In the genomic region with DNA sequence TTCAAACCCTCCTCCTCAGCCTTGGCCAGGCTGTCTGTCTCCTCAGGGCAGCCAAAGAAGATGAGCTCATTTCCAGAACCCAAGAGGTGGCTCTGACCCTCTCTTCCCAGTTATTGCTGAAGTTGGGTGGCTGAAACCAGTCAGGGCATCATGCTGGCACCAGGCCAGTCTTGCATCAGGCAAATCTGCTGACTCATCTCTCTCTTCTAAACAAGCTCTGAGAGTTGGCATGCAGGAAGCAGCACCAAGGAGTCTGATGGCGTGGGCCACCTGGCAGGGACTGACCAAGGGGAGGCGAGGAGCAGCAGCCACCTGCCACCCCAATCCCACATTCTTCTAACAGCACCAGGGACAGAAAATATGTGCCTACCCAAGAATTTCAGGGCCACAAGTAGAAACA, we compare ENCODE assay signal across 10 cellular contexts.
DNase-seq lines count a peak whose midpoint lies in the region; ATAC-seq and TF ChIP-seq lines count a peak whose summit lies in the region.
"Had no signal": no experiment of that assay in that cellular context is flagged by ENCODE, and none has a peak within 500 bp of the region (broad histone marks: within the 10 kb centered on the region; RNA-seq: fewer than 3 reads in every experiment).

No MANE protein-coding gene starts in this region.

- H2AFZ ChIP-seq in OCI-LY7 (ENCODE audit: low read length), result peak overlapping the region; percentile 8; the same call in 1 of the 2 replicates

- H3K27me3 ChIP-seq in right atrium auricular region (no peaks in the 10 kb centered on the region), upper lobe of right lung (no peaks in the 10 kb centered on the region)

- no peaks in the 10 kb centered on the region for H4K20me1 ChIP-seq in OCI-LY7 (ENCODE audit: insufficient read depth, low read length)

- no peaks in the 10 kb centered on the region for H3K4me1 ChIP-seq in right atrium auricular region
- H3K4me1 ChIP-seq in OCI-LY7 (ENCODE audit: insufficient read depth, low read length, poor library complexity, severe bottlenecking), result peaks cover 10% of the 10 kb centered on the region
- no peaks in the 10 kb centered on the region for H3K4me1 ChIP-seq in upper lobe of right lung

- H3K79me2 ChIP-seq in OCI-LY7 (ENCODE audit: insufficient read depth, low read depth, low read length), result no peaks in the 10 kb centered on the region

- H3K4me3 Mint-ChIP-seq in stimulated activated memory B cell treated with anti-CD40 and anti-IgM and Interleukin-4, amounts not matched to agents 10 μg/mL and 1 μg/mL and 100 μg/mL, for 72 hours, result no peak overlapping the region
- H3K4me3 Mint-ChIP-seq: activated T-helper 1 cell treated with anti-CD3 and anti-CD28 coated beads, Interleukin-12 subunit alpha, Interleukin-12 subunit beta, Interleukin-2, Interleukin-4 antibody, amounts not matched to agents 30 ng/mL and 10 ng/mL and 1 ng/mL, durations not matched to agents 14 hours and 24 hours and 36 hours; memory B cell had no signal

- POLR2A ChIA-PET in OCI-LY7 (lab: Charles Lee), result no interaction called here

- H3K4me3 ChIP-seq in right atrium auricular region (no peak overlapping the region), OCI-LY7 (ENCODE audit: low read depth, low read length, poor library complexity, severe bottlenecking) (no peak overlapping the region), upper lobe of right lung (no peak overlapping the region)

- H3K9me3 ChIP-seq in right atrium auricular region, result no peaks in the 10 kb centered on the region
- no peaks in the 10 kb centered on the region for H3K9me3 ChIP-seq in OCI-LY7 (ENCODE audit: low read length)
- H3K9me3 ChIP-seq in upper lobe of right lung, result no peaks in the 10 kb centered on the region

- no peaks in the 10 kb centered on the region for H3K36me3 Mint-ChIP-seq in stimulated activated memory B cell treated with anti-CD40 and anti-IgM and Interleukin-4, amounts not matched to agents 10 μg/mL and 1 μg/mL and 100 μg/mL, for 72 hours
- H3K36me3 Mint-ChIP-seq: memory B cell had no signal

- no peak for ATAC-seq in left ventricle myocardium superior
- ATAC-seq in upper lobe of right lung, result peak; percentile 42
- ATAC-seq in HG03025 (IDR thresholded peaks at IDR 0.05; ENCODE audit: low FRiP score, unreplicated experiment), result no peak
- no peak for ATAC-seq in stimulated activated memory B cell treated with anti-CD40 and anti-IgM and Interleukin-4, amounts not matched to agents 10 μg/mL and 1 μg/mL and 100 μg/mL, for 72 hours
- ATAC-seq in GM21619 (IDR thresholded peaks at IDR 0.05; ENCODE audit: unreplicated experiment), result no peak

- no peaks in the 10 kb centered on the region for H3K9me3 Mint-ChIP-seq in stimulated activated memory B cell treated with anti-CD40 and anti-IgM and Interleukin-4, amounts not matched to agents 10 μg/mL and 1 μg/mL and 100 μg/mL, for 72 hours
- H3K9me3 Mint-ChIP-seq: activated T-helper 1 cell treated with anti-CD3 and anti-CD28 coated beads, Interleukin-12 subunit alpha, Interleukin-12 subunit beta, Interleukin-2, Interleukin-4 antibody, amounts not matched to agents 30 ng/mL and 10 ng/mL and 1 ng/mL, durations not matched to agents 14 hours and 24 hours and 36 hours; memory B cell had no signal

- H3K4me1 Mint-ChIP-seq in stimulated activated memory B cell treated with anti-CD40 and anti-IgM and Interleukin-4, amounts not matched to agents 10 μg/mL and 1 μg/mL and 100 μg/mL, for 72 hours, result no peaks in the 10 kb centered on the region
- H3K4me1 Mint-ChIP-seq: memory B cell had no signal

- no peak overlapping the region for H3K27ac Mint-ChIP-seq in stimulated activated memory B cell treated with anti-CD40 and anti-IgM and Interleukin-4, amounts not matched to agents 10 μg/mL and 1 μg/mL and 100 μg/mL, for 72 hours
- H3K27ac Mint-ChIP-seq: activated T-helper 1 cell treated with anti-CD3 and anti-CD28 coated beads, Interleukin-12 subunit alpha, Interleukin-12 subunit beta, Interleukin-2, Interleukin-4 antibody, amounts not matched to agents 30 ng/mL and 10 ng/mL and 1 ng/mL, durations not matched to agents 14 hours and 24 hours and 36 hours; memory B cell had no signal

- no TSS peak for BruUV-seq in OCI-LY7 (replicated peaks; lab: Mats Ljungman, UMichigan)

- no peaks in the 10 kb centered on the region for H3K36me3 ChIP-seq in right atrium auricular region
- no peaks in the 10 kb centered on the region for H3K36me3 ChIP-seq in OCI-LY7 (ENCODE audit: insufficient read depth, low read length)
- no peaks in the 10 kb centered on the region for H3K36me3 ChIP-seq in upper lobe of right lung

- peak overlapping the region; percentile 11; the same call in 1 of the 2 replicates for H3K4me2 ChIP-seq in OCI-LY7 (ENCODE audit: low read length)

- TF ChIP-seq CTCF in right atrium auricular region (IDR thresholded peaks at IDR 0.05) (no peak), OCI-LY7 (conservative IDR thresholded peaks at IDR 0.05; ENCODE audit: low read length) (no peak), upper lobe of right lung (IDR thresholded peaks at IDR 0.05) (no peak)

- CTCF ChIA-PET in OCI-LY7 (lab: Charles Lee; ENCODE audit: unreplicated experiment), result no interaction called here

- DNase-seq in left ventricle myocardium superior (peak; percentile 53), right atrium auricular region (ENCODE audit: low spot score) (no peak), OCI-LY7 (ENCODE audit: low spot score) (no peak), fibroblast of peridontal ligament (ENCODE audit: extremely low read depth) (peak; percentile 10), upper lobe of right lung (peak; percentile 70)

- no peaks in the 10 kb centered on the region for H3K27me3 Mint-ChIP-seq in stimulated activated memory B cell treated with anti-CD40 and anti-IgM and Interleukin-4, amounts not matched to agents 10 μg/mL and 1 μg/mL and 100 μg/mL, for 72 hours

- H3K9me2 ChIP-seq in OCI-LY7 (ENCODE audit: insufficient read depth, low read length), result no peaks in the 10 kb centered on the region

- intact Hi-C loops in left ventricle myocardium superior (cut with micrococcal nuclease) (no loop called here), OCI-LY7 (cut with micrococcal nuclease; ENCODE audit: unreplicated experiment) (no loop called here), upper lobe of right lung (cut with DNase I) (no loop called here)

- H3K27ac ChIP-seq in right atrium auricular region (no peak overlapping the region), OCI-LY7 (ENCODE audit: low read depth, low read length, poor library complexity, severe bottlenecking) (no peak overlapping the region), upper lobe of right lung (no peak overlapping the region)

Comparison
In these comparisons a context has a peak if more than half of its experiments do, and no peak if none do; other contexts are left out.
1. DNase-seq: peak in left ventricle myocardium superior (single experiment), fibroblast of peridontal ligament (single experiment) and upper lobe of right lung (single experiment); none in right atrium auricular region (single experiment) and OCI-LY7 (single experiment).